Comparison of ENCODE assay signal across 23 cellular contexts in genomic region chr6:108322728-108323127, GRCh38.
"Had no signal": no experiment of that assay in that cellular context is flagged by ENCODE, and none has a peak within 500 bp of the region (broad histone marks: within the 10 kb centered on the region; RNA-seq: fewer than 3 reads in every experiment).

No MANE protein-coding gene starts in this region.

- H3K4me2 ChIP-seq: KMS-11 had no signal

- ATAC-seq: K562, Panc1, PC-3 had no signal

- H3K4me3 ChIP-seq: K562, SJSA1, SK-N-MC had no signal

- H3K4me1 ChIP-seq: SJSA1 had no signal

- DNase-seq: Kasumi-1; MM.1S; NCI-H1092 treated with DMSO at 0.1 percent for 48 hours; NCI-H1436; NCI-H187; NCI-H2029; NCI-H2081 treated with DMSO at 0.1 percent for 48 hours; NCI-H2171; NCI-H226; NCI-H446; NCI-H510A; NCI-H524 treated with DMSO at 0.1 percent for 48 hours; NCI-H69; NK-92 treated with Interleukin-12 subunit alpha and Interleukin-12 subunit beta, amount 100 ng/mL, for 24 hours; PC-3; SIG-M5 had no signal

- H3K27me3 ChIP-seq: SJSA1 had no signal

- H3K27ac ChIP-seq: HL-60, KMS-11, RWPE1, SJSA1, SK-N-MC had no signal

- H3K9me3 ChIP-seq: SJSA1 had no signal

- H3K9ac ChIP-seq: KMS-11 had no signal
